In genomic region chr9:128026255-128027165, GRCh38 we compare ENCODE assay signal across 3 cellular contexts.
A peak's percentile ranks its signal among the peaks of the same experiment; 100 is the strongest.
TF ChIP-seq lines count a peak whose summit lies in the region.

No MANE protein-coding gene starts in this region.

TF ChIP-seq in GM12891, 5 proteins besides CTCF, POLR2A, EP300 and RAD21:
- TF ChIP-seq PAX5 (IDR thresholded peaks at IDR 0.05; ENCODE audit: insufficient read depth, low read length, severe bottlenecking) (no peak), SPI1 (IDR thresholded peaks at IDR 0.05; ENCODE audit: low read depth, low read length) (peak; percentile 60)

TF ChIP-seq in IMR-90, 13 proteins besides CTCF, POLR2A, EP300 and RAD21:
- TF ChIP-seq USF2 (IDR thresholded peaks at IDR 0.05; ENCODE audit: low read depth, low read length) = no peak

TF ChIP-seq in liver, 16 proteins besides CTCF, POLR2A, EP300 and RAD21:
- TF ChIP-seq ZBTB33 (IDR thresholded peaks at IDR 0.05) = no peak
- TF ChIP-seq JUND (IDR thresholded peaks at IDR 0.05) = no peak
- no peak for TF ChIP-seq HNF4G (IDR thresholded peaks at IDR 0.05)
- no peak for TF ChIP-seq FOXA2 (IDR thresholded peaks at IDR 0.05)
